10 cellular contexts compared by ENCODE assay signal in genomic region chr1:225987491-225988316, GRCh38. TPM values are rescaled to one million over a fixed set of nuclear protein-coding genes. Genes with fewer than 3 reads are reported as not detected.
DNase-seq lines count a peak whose midpoint lies in the region; ATAC-seq and TF ChIP-seq lines count a peak whose summit lies in the region.
"Had no signal": no experiment of that assay in that cellular context is flagged by ENCODE, and none has a peak within 500 bp of the region (broad histone marks: within the 10 kb centered on the region; RNA-seq: fewer than 3 reads in every experiment).

No MANE protein-coding gene starts in this region.

- no peak overlapping the region for H3K56ac ChIP-seq in mesendoderm (ENCODE audit: low read length)

- H4K20me1 ChIP-seq in mammary epithelial cell (ENCODE audit: insufficient read depth, low read length): no peaks in the 10 kb centered on the region

- no peak for DNase-seq in AG04449 (ENCODE audit: low read depth, low spot score)
- peak; percentile 15 to 57 for DNase-seq in NCI-H446 (lab: John Stamatoyannopoulos, UW)
- DNase-seq in mammary epithelial cell: peak; percentile 30
- peak; percentile 32 for DNase-seq in mesendoderm
- DNase-seq in activated T-helper 2 cell treated with anti-CD3 and anti-CD28 coated beads, Interferon-gamma antibody, Interleukin-2, Interleukin-4, amounts not matched to agents 10 μg/mL and 5 μg/mL and 100 μg/mL, durations not matched to agents 14 hours and 24 hours and 36 hours (ENCODE audit: low spot score): no peak
- DNase-seq in activated CD4-positive, alpha-beta T cell treated with anti-CD3 and anti-CD28 coated beads, Interleukin-2, amount 50 U/mL, for 48 hours: no peak

- H2AK5ac ChIP-seq in mesendoderm (ENCODE audit: low read length): no peak overlapping the region

- H3K27ac Mint-ChIP-seq in activated T-helper 2 cell treated with anti-CD3 and anti-CD28 coated beads, Interferon-gamma antibody, Interleukin-2, Interleukin-4, amounts not matched to agents 10 μg/mL and 5 μg/mL and 100 μg/mL, durations not matched to agents 14 hours and 24 hours and 36 hours: no peak overlapping the region
- H3K27ac Mint-ChIP-seq: stimulated activated naive CD8-positive, alpha-beta T cell treated with anti-CD3 and anti-CD28 coated beads, Interleukin-15, Interleukin-2, amounts not matched to agents 100 ng/mL and 50 ng/mL, for 24 hours had no signal

- H4K5ac ChIP-seq in mesendoderm (ENCODE audit: low read length): no peak overlapping the region

- intact Hi-C loops in mammary epithelial cell (cut with micrococcal nuclease): loop anchor here (1.0 kb wide), 1 partner anchor 512 kb away; no protein-coding TSS in a partner anchor
- intact Hi-C loops in activated T-helper 2 cell treated with anti-CD3 and anti-CD28 coated beads, Interferon-gamma antibody, Interleukin-2, Interleukin-4, amounts not matched to agents 10 μg/mL and 5 μg/mL and 100 μg/mL, durations not matched to agents 14 hours and 24 hours and 36 hours (cut with micrococcal nuclease): no loop called here

- CTCF ChIA-PET in AG04449 (lab: Yijun Ruan, JAX) (interaction anchor here (0.7 to 13.1 kb wide), 27 partner anchors 7 to 669 kb away, joined by 3 to 160 read pairs (median 4); partner anchors contain the start of genes SDE2 and TMEM63A), mammary epithelial cell (lab: Charles Lee; ENCODE audit: low non-redundant PET) (interaction anchor here (0.6 to 0.7 kb wide), 2 partner anchors 77 to 513 kb away, joined by 3 read pairs; no protein-coding TSS in a partner anchor)

- dilution Hi-C loops in mammary epithelial cell (cut with HindIII; ENCODE audit: low sequenced_read_pairs): loop anchor here (10.0 to 25.0 kb wide), 2 partner anchors 123 to 500 kb away; no protein-coding TSS in a partner anchor

- TF ChIP-seq CTCF in AG04449 (IDR thresholded peaks at IDR 0.05; ENCODE audit: insufficient read depth, low read length, missing control alignments) (peak; percentile 39), GM12872 (IDR thresholded peaks at IDR 0.05; ENCODE audit: insufficient read depth, low read depth, low read length) (peak; percentile 56; the same call in 2 of the 3 replicates), mammary epithelial cell (conservative IDR thresholded peaks at IDR 0.05 in 1 of 2, IDR thresholded peaks at IDR 0.05 in 1 of 2; ENCODE audit: extremely low read depth in 1 of 2, insufficient read depth in 1 of 2, low read depth in 1 of 2, low read length in 2 of 2) (peak; percentile 69 to 78)

- H3K27me3 Mint-ChIP-seq in activated T-helper 2 cell treated with anti-CD3 and anti-CD28 coated beads, Interferon-gamma antibody, Interleukin-2, Interleukin-4, amounts not matched to agents 10 μg/mL and 5 μg/mL and 100 μg/mL, durations not matched to agents 14 hours and 24 hours and 36 hours (ENCODE audit: low read depth): no peaks in the 10 kb centered on the region
- H3K27me3 Mint-ChIP-seq: stimulated activated naive CD8-positive, alpha-beta T cell treated with anti-CD3 and anti-CD28 coated beads, Interleukin-15, Interleukin-2, amounts not matched to agents 100 ng/mL and 50 ng/mL, for 24 hours had no signal

- H3K4me2 ChIP-seq in mammary epithelial cell (ENCODE audit: insufficient read depth, low read depth, low read length) (no peak overlapping the region), mesendoderm (ENCODE audit: low read length) (no peak overlapping the region)

- H3K36me3 ChIP-seq in mammary epithelial cell (ENCODE audit: insufficient read depth, low read length): peaks cover 39% of the 10 kb centered on the region
- peaks cover 4% of the 10 kb centered on the region for H3K36me3 ChIP-seq in mesendoderm (ENCODE audit: control insufficient read depth, insufficient read depth, low read length)

- H3K9ac ChIP-seq in mammary epithelial cell (ENCODE audit: insufficient read depth, low read length) (no peak overlapping the region), mesendoderm (ENCODE audit: low read length) (no peak overlapping the region)

- in situ Hi-C loops in mammary epithelial cell (cut with MboI; ENCODE audit: low sequenced_read_pairs in 2 of 2): loop anchor here in 1 of 2 donors (10.0 kb wide), 1 partner anchor 213 kb away; the partner anchor contains the start of gene SRP9

- H3K4me3 ChIP-seq in AG04449 (ENCODE audit: low read depth, low read length) (no peak overlapping the region), mammary epithelial cell (replicated peaks in 1 of 3; ENCODE audit: insufficient read depth in 1 of 3, low read depth in 2 of 3, low read length in 3 of 3) (no peak overlapping the region), mesendoderm (ENCODE audit: low read length) (no peak overlapping the region)
- H3K4me3 ChIP-seq: HAP-1 had no signal

- no peak overlapping the region for H2BK15ac ChIP-seq in mesendoderm (replicated peaks; ENCODE audit: low read depth)

- POLR2A ChIA-PET in AG04449 (lab: Yijun Ruan, JAX): no interaction called here

- no peaks in the 10 kb centered on the region for H3K79me1 ChIP-seq in mesendoderm (ENCODE audit: low read length)

- no peak overlapping the region for H3K4me3 Mint-ChIP-seq in activated T-helper 2 cell treated with anti-CD3 and anti-CD28 coated beads, Interferon-gamma antibody, Interleukin-2, Interleukin-4, amounts not matched to agents 10 μg/mL and 5 μg/mL and 100 μg/mL, durations not matched to agents 14 hours and 24 hours and 36 hours (ENCODE audit: low read depth)
- H3K4me3 Mint-ChIP-seq: stimulated activated naive CD8-positive, alpha-beta T cell treated with anti-CD3 and anti-CD28 coated beads, Interleukin-15, Interleukin-2, amounts not matched to agents 100 ng/mL and 50 ng/mL, for 24 hours had no signal

- no peak overlapping the region for H2BK5ac ChIP-seq in mesendoderm (ENCODE audit: low read length)

- H3K79me2 ChIP-seq in mammary epithelial cell (ENCODE audit: insufficient read depth, low read length) (peaks cover 11% of the 10 kb centered on the region), mesendoderm (ENCODE audit: control insufficient read depth, insufficient read depth, low read length) (no peaks in the 10 kb centered on the region)

- H3K9me3 ChIP-seq in mammary epithelial cell (replicated peaks; ENCODE audit: insufficient read depth, low read length): no peaks in the 10 kb centered on the region
- H3K9me3 ChIP-seq: HAP-1 had no signal

- H3K4me1 ChIP-seq in mammary epithelial cell (ENCODE audit: insufficient read depth, low read length): no peaks in the 10 kb centered on the region
- H3K4me1 ChIP-seq in mesendoderm (ENCODE audit: control insufficient read depth, low read depth, low read length): no peaks in the 10 kb centered on the region
- H3K4me1 ChIP-seq: HAP-1 had no signal

- peaks cover 21% of the 10 kb centered on the region for H3K4me1 Mint-ChIP-seq in activated T-helper 2 cell treated with anti-CD3 and anti-CD28 coated beads, Interferon-gamma antibody, Interleukin-2, Interleukin-4, amounts not matched to agents 10 μg/mL and 5 μg/mL and 100 μg/mL, durations not matched to agents 14 hours and 24 hours and 36 hours (ENCODE audit: low read depth)

- no peak overlapping the region for H3K4ac ChIP-seq in mesendoderm (ENCODE audit: low read depth, low read length)

- no peak overlapping the region for H3K18ac ChIP-seq in mesendoderm (ENCODE audit: low read length)

- H2AFZ ChIP-seq in mammary epithelial cell (ENCODE audit: low read depth, low read length): no peak overlapping the region

- H3K9me3 Mint-ChIP-seq in activated T-helper 2 cell treated with anti-CD3 and anti-CD28 coated beads, Interferon-gamma antibody, Interleukin-2, Interleukin-4, amounts not matched to agents 10 μg/mL and 5 μg/mL and 100 μg/mL, durations not matched to agents 14 hours and 24 hours and 36 hours: no peaks in the 10 kb centered on the region
- H3K9me3 Mint-ChIP-seq: stimulated activated naive CD8-positive, alpha-beta T cell treated with anti-CD3 and anti-CD28 coated beads, Interleukin-15, Interleukin-2, amounts not matched to agents 100 ng/mL and 50 ng/mL, for 24 hours had no signal

- no TSS peak for BruUV-seq in mammary epithelial cell (replicated peaks; lab: Mats Ljungman, UMichigan)

- H2BK120ac ChIP-seq in mesendoderm (ENCODE audit: low read depth, low read length): no peak overlapping the region

- no peak overlapping the region for H3K27ac ChIP-seq in mammary epithelial cell (ENCODE audit: insufficient read depth, low read depth, low read length)
- no peak overlapping the region for H3K27ac ChIP-seq in mesendoderm (ENCODE audit: low read depth, low read length)

- no peak overlapping the region for H3K23ac ChIP-seq in mesendoderm (ENCODE audit: low read length)

- WGBS in mammary epithelial cell (ENCODE audit: low coverage, missing lambda C conversion rate): 54% methylated on average over 7 of the region's 7 CpGs
- WGBS in mesendoderm (ENCODE audit: extremely low coverage, insufficient coverage, low lambda C conversion rate): no CpG with 5 or more reads among the region's 7 CpGs

- H3K27me3 ChIP-seq in mammary epithelial cell (ENCODE audit: insufficient read depth, low read length) (no peaks in the 10 kb centered on the region), mesendoderm (ENCODE audit: insufficient read depth, low read length, poor library complexity) (no peaks in the 10 kb centered on the region)

- no peak for ATAC-seq in GM21786 (IDR thresholded peaks at IDR 0.05; ENCODE audit: unreplicated experiment)

- H3K36me3 Mint-ChIP-seq in activated T-helper 2 cell treated with anti-CD3 and anti-CD28 coated beads, Interferon-gamma antibody, Interleukin-2, Interleukin-4, amounts not matched to agents 10 μg/mL and 5 μg/mL and 100 μg/mL, durations not matched to agents 14 hours and 24 hours and 36 hours (ENCODE audit: low read depth): peaks cover 78% of the 10 kb centered on the region

- H4K8ac ChIP-seq in mesendoderm (ENCODE audit: low read depth, low read length): no peak overlapping the region

RNA-seq across cellular contexts. Expression of gene SDE2, which starts 11.4 kb away (rescaled TPM):
- 10 to 100 TPM; 22.0 to 23.5 TPM for total RNA-seq in mammary epithelial cell
- polyA plus RNA-seq in mammary epithelial cell: 7.8 TPM
- 12.1 TPM for polyA minus RNA-seq in mammary epithelial cell
- polyA plus RNA-seq in mesendoderm (2013, experiment 1 of 2): 12.6 TPM
- 13.0 TPM for polyA plus RNA-seq in mesendoderm (2013, experiment 2 of 2)
- 22.0 and 22.3 TPM in 2 replicates for total RNA-seq in activated T-helper 2 cell treated with anti-CD3 and anti-CD28 coated beads, Interferon-gamma antibody, Interleukin-2, Interleukin-4, amounts not matched to agents 10 μg/mL and 5 μg/mL and 100 μg/mL, durations not matched to agents 14 hours and 24 hours and 36 hours

RNA-seq across cellular contexts. Expression of gene LEFTY2, which starts 46.7 kb away (rescaled TPM):
- total RNA-seq in mammary epithelial cell: not detected
- polyA plus RNA-seq in mammary epithelial cell: not detected
- polyA minus RNA-seq in mammary epithelial cell: not detected
- polyA plus RNA-seq in mesendoderm (2013, experiment 1 of 2): 11.8 TPM
- 13.3 TPM for polyA plus RNA-seq in mesendoderm (2013, experiment 2 of 2)
- total RNA-seq in activated T-helper 2 cell treated with anti-CD3 and anti-CD28 coated beads, Interferon-gamma antibody, Interleukin-2, Interleukin-4, amounts not matched to agents 10 μg/mL and 5 μg/mL and 100 μg/mL, durations not matched to agents 14 hours and 24 hours and 36 hours: not detected in 2 replicates

Comparison
In these comparisons a context has a peak if more than half of its experiments do, and no peak if none do; other contexts are left out.
1. DNase-seq: peak in NCI-H446 (2 of 2), mammary epithelial cell (single experiment) and mesendoderm (single experiment); none in AG04449 (single experiment), activated T-helper 2 cell treated with anti-CD3 and anti-CD28 coated beads, Interferon-gamma antibody, Interleukin-2, Interleukin-4, amounts not matched to agents 10 μg/mL and 5 μg/mL and 100 μg/mL, durations not matched to agents 14 hours and 24 hours and 36 hours (single experiment) and activated CD4-positive, alpha-beta T cell treated with anti-CD3 and anti-CD28 coated beads, Interleukin-2, amount 50 U/mL, for 48 hours (0 of 2).
2. Peak in every context shown above with its lines, with median percentiles within 50 percentile points of each other: CTCF ChIP-seq.